ENCODE assay signal across 8 cellular contexts in genomic region chr21:26715878-26716506, GRCh38.
A peak's percentile ranks its signal among the peaks of the same experiment; 100 is the strongest.
DNase-seq lines count a peak whose midpoint lies in the region; ATAC-seq and TF ChIP-seq lines count a peak whose summit lies in the region.

No MANE protein-coding gene starts in this region.

- no peak overlapping the region for H3K27ac Mint-ChIP-seq in activated CD4-positive, alpha-beta T cell treated with anti-CD3 and anti-CD28 coated beads, Interleukin-2, amount 10 ng/mL, durations not matched to agents 7 days and 5 days

- no peaks in the 10 kb centered on the region for H3K4me1 Mint-ChIP-seq in activated CD4-positive, alpha-beta T cell treated with anti-CD3 and anti-CD28 coated beads, Interleukin-2, amount 10 ng/mL, durations not matched to agents 7 days and 5 days

- H3K4me3 Mint-ChIP-seq in activated CD4-positive, alpha-beta T cell treated with anti-CD3 and anti-CD28 coated beads, Interleukin-2, amount 10 ng/mL, durations not matched to agents 7 days and 5 days, result no peak overlapping the region

- peak; percentile 92 for TF ChIP-seq CTCF in AG09309 (IDR thresholded peaks at IDR 0.05; ENCODE audit: control insufficient read depth, insufficient read depth, low read depth, low read length, missing control alignments)
- peak; percentile 63 for TF ChIP-seq CTCF in GM13977 (IDR thresholded peaks at IDR 0.05; ENCODE audit: extremely low read depth, insufficient read depth, missing control alignments)
- TF ChIP-seq CTCF in Loucy (conservative IDR thresholded peaks at IDR 0.05; ENCODE audit: low read length), result peak; percentile 74
- peak; percentile 24 for TF ChIP-seq CTCF in parathyroid adenoma (IDR thresholded peaks at IDR 0.05)

- no peak overlapping the region for H3K27ac ChIP-seq in parathyroid adenoma

- H3K9me3 ChIP-seq in Loucy (ENCODE audit: insufficient read depth, low read depth, low read length), result no peaks in the 10 kb centered on the region
- H3K9me3 ChIP-seq in parathyroid adenoma (ENCODE audit: control insufficient read depth, low read length), result no peaks in the 10 kb centered on the region

- no peaks in the 10 kb centered on the region for H3K9me2 ChIP-seq in Loucy (replicated peaks; ENCODE audit: low read depth, low read length)

- H3K4me2 ChIP-seq in Loucy (ENCODE audit: low read depth, low read length, poor library complexity, severe bottlenecking) (no peak overlapping the region), parathyroid adenoma (ENCODE audit: low read length) (no peak overlapping the region)

- H3K9ac ChIP-seq in Loucy (ENCODE audit: low read depth, low read length, poor library complexity, severe bottlenecking) (no peak overlapping the region), parathyroid adenoma (no peak overlapping the region)

- POLR2A ChIA-PET in activated CD4-positive, alpha-beta T cell treated with anti-CD3 and anti-CD28 coated beads, Interleukin-2, amount 10 ng/mL, durations not matched to agents 7 days and 5 days (lab: Charles Lee), result no interaction called here

- CTCF ChIA-PET in activated CD4-positive, alpha-beta T cell treated with anti-CD3 and anti-CD28 coated beads, Interleukin-2, amount 10 ng/mL, durations not matched to agents 7 days and 5 days (lab: Charles Lee), result no interaction called here

- H3K4me1 ChIP-seq in Loucy (ENCODE audit: insufficient read depth, low read length, poor library complexity, severe bottlenecking), result no peaks in the 10 kb centered on the region
- no peaks in the 10 kb centered on the region for H3K4me1 ChIP-seq in parathyroid adenoma

- H2AFZ ChIP-seq in Loucy (ENCODE audit: low read length) (no peak overlapping the region), parathyroid adenoma (no peak overlapping the region)

- DNase-seq in AG09309 (ENCODE audit: low read depth) (no peak), GM13977 (ENCODE audit: low spot score) (peak; percentile 25), germinal center (ENCODE audit: low spot score) (peak; percentile 4)
- peak; percentile 30 for DNase-seq in activated CD4-positive, alpha-beta T cell treated with anti-CD3 and anti-CD28 coated beads, Interleukin-2, amount 10 ng/mL, durations not matched to agents 7 days and 5 days

- no peaks in the 10 kb centered on the region for H3K36me3 Mint-ChIP-seq in activated CD4-positive, alpha-beta T cell treated with anti-CD3 and anti-CD28 coated beads, Interleukin-2, amount 10 ng/mL, durations not matched to agents 7 days and 5 days (ENCODE audit: low read depth)

- H3K4me3 ChIP-seq in AG09309 (ENCODE audit: control insufficient read depth, low read depth, low read length) (no peak overlapping the region), Loucy (ENCODE audit: low read length, poor library complexity, severe bottlenecking) (no peak overlapping the region), parathyroid adenoma (ENCODE audit: low read depth, low read length) (no peak overlapping the region)

- no peak for ATAC-seq in GM21360 (IDR thresholded peaks at IDR 0.05; ENCODE audit: unreplicated experiment)
- ATAC-seq in activated CD4-positive, CD25-positive, alpha-beta regulatory T cell treated with anti-CD3 and anti-CD28 coated beads, Interleukin-2, amount 50 U/mL, for 24 hours, result no peak

- H3K9me3 Mint-ChIP-seq in activated CD4-positive, alpha-beta T cell treated with anti-CD3 and anti-CD28 coated beads, Interleukin-2, amount 10 ng/mL, durations not matched to agents 7 days and 5 days, result no peaks in the 10 kb centered on the region

- no peaks in the 10 kb centered on the region for H3K79me2 ChIP-seq in Loucy (ENCODE audit: insufficient read depth, low read length)
- H3K79me2 ChIP-seq in parathyroid adenoma, result no peaks in the 10 kb centered on the region

- no peaks in the 10 kb centered on the region for H3K36me3 ChIP-seq in Loucy (ENCODE audit: insufficient read depth, low read length)
- no peaks in the 10 kb centered on the region for H3K36me3 ChIP-seq in parathyroid adenoma (ENCODE audit: control insufficient read depth, insufficient read depth, low read length)

- peaks cover 5% of the 10 kb centered on the region for H3K27me3 Mint-ChIP-seq in activated CD4-positive, alpha-beta T cell treated with anti-CD3 and anti-CD28 coated beads, Interleukin-2, amount 10 ng/mL, durations not matched to agents 7 days and 5 days

- H3K27me3 ChIP-seq in Loucy (ENCODE audit: insufficient read depth, low read length, poor library complexity, severe bottlenecking) (no peaks in the 10 kb centered on the region), parathyroid adenoma (ENCODE audit: control insufficient read depth, insufficient read depth, low read length) (no peaks in the 10 kb centered on the region)

- H4K20me1 ChIP-seq in Loucy (ENCODE audit: insufficient read depth, low read length, poor library complexity, severe bottlenecking), result no peaks in the 10 kb centered on the region

- H3F3A ChIP-seq in Loucy (ENCODE audit: low read depth), result no peaks in the 10 kb centered on the region

- in situ Hi-C loops in GM13977 (cut with MboI; ENCODE audit: low pct_unique_long_range_greater_than_20kb, low sequenced_read_pairs, unreplicated experiment), result loop anchor here (25.0 kb wide), 2 partner anchors 829 to 1104 kb away; partner anchors contain the start of gene MRPL39

Comparison
In these comparisons a context has a peak if more than half of its experiments do, and no peak if none do; other contexts are left out.
1. CTCF ChIP-seq: peak in every context shown above with its lines; median percentile 92 in AG09309; 74 in Loucy; 63 in GM13977; 24 in parathyroid adenoma.